1 cellular context compared by ENCODE assay signal in the genomic region with DNA sequence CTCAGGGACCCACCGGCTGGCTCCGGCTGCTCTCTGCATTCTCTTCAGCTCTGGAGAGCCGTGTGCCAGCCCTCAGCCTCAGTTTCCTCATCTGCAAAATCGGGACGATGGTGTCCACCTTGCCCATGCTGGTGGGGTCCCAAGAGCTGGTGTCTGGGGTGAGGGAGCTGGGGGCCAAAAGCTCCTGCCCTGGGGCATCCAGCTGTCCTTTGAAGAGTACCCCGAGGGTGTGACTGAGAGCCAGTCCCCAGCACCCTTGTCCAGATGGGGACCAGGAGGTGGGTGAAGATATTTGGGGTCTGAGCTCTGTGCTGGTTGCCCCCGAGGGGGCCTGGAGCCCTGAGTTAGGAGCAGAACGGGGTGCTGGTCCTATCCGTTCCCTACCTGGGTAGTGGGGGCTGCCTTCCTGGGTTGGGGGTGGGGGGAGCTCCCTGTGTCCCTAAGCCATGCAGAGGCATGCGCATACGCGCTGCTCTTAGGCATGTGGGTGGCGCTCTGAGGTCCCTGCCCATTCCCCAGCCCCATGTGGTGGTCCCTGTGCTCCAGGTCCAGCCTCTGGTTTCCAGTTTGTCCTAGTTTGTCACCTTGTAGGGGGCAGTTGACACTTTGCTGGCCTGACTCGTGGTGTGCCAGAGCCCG.
TF ChIP-seq lines count a peak whose summit lies in the region.

No MANE protein-coding gene starts in this region.

TF ChIP-seq in H1, 55 proteins besides CTCF, POLR2A, EP300 and RAD21:
- no peak for TF ChIP-seq NRF1 (IDR thresholded peaks at IDR 0.05; ENCODE audit: low read depth, low read length)
- TF ChIP-seq RNF2 (IDR thresholded peaks at IDR 0.05; ENCODE audit: borderline replicate concordance, low read depth, low read length, missing control alignments, poor library complexity, severe bottlenecking) = no peak
- no peak for TF ChIP-seq CBX5 (IDR thresholded peaks at IDR 0.05; ENCODE audit: low read depth, low read length)
- TF ChIP-seq RBBP5 (IDR thresholded peaks at IDR 0.05; ENCODE audit: borderline replicate concordance, low read depth, low read length) = no peak
- no peak for TF ChIP-seq SP4 (IDR thresholded peaks at IDR 0.05; ENCODE audit: low read length)
- TF ChIP-seq ASH2L (IDR thresholded peaks at IDR 0.05; ENCODE audit: low read length) = no peak
- no peak for TF ChIP-seq BRCA1 (IDR thresholded peaks at IDR 0.05; ENCODE audit: low read depth, low read length)
- TF ChIP-seq EGR1 (IDR thresholded peaks at IDR 0.05; ENCODE audit: borderline replicate concordance, low read depth, low read length) = no peak
- no peak for TF ChIP-seq KDM1A (IDR thresholded peaks at IDR 0.05; ENCODE audit: borderline replicate concordance, low read length)
